In genomic region chr11:28114731-28115130, GRCh38 we compare ENCODE assay signal across 16 cellular contexts. TPM values are rescaled to one million over a fixed set of nuclear protein-coding genes. Genes with fewer than 3 reads are reported as not detected.
DNase-seq lines count a peak whose midpoint lies in the region; ATAC-seq lines count a peak whose summit lies in the region.
"Had no signal": no experiment of that assay in that cellular context is flagged by ENCODE, and none has a peak within 500 bp of the region (broad histone marks: within the 10 kb centered on the region; RNA-seq: fewer than 3 reads in every experiment).

No MANE protein-coding gene starts in this region.

- H3K27ac Mint-ChIP-seq in T-helper 17 cell, result peak overlapping the region; percentile 14
- H3K27ac Mint-ChIP-seq: CD4-positive, alpha-beta memory T cell had no signal

- H3K36me3 Mint-ChIP-seq in T-helper 17 cell (ENCODE audit: low read depth), result peaks cover 4% of the 10 kb centered on the region

- DNase-seq in T-helper 17 cell (no peak), dedifferentiated amniotic fluid mesenchymal stem cell (ENCODE audit: extremely low spot score) (peak; percentile 65), iris pigment epithelial cell (ENCODE audit: low read depth) (peak; percentile 40), NCI-H526 treated with DMSO at 0.1 percent for 48 hours (lab: John Stamatoyannopoulos, UW) (no peak), cortex of kidney (lab: John Stamatoyannopoulos, UW) (no peak), NCI-H2171 (lab: John Stamatoyannopoulos, UW) (no peak)
- DNase-seq in activated CD8-positive, alpha-beta memory T cell treated with anti-CD3 and anti-CD28 coated beads, Interleukin-2, amount 50 U/mL, for 4 hours, result no peak
- DNase-seq: C1 segment of cervical spinal cord; Calu3; CD4-positive, alpha-beta memory T cell; COR-L47; DMS53; DMS79 treated with DMSO at 0.1 percent for 48 hours; GM23248; H7; HCEC 1CT had no signal

- H3K4me1 Mint-ChIP-seq in T-helper 17 cell, result peaks cover 22% of the 10 kb centered on the region

- no peak for ATAC-seq in T-helper 17 cell

- no peaks in the 10 kb centered on the region for H3K9me3 ChIP-seq in T-helper 17 cell (ENCODE audit: control insufficient read depth, low read length, poor library complexity, severe bottlenecking)

- H3K27me3 Mint-ChIP-seq in T-helper 17 cell, result no peaks in the 10 kb centered on the region
- H3K27me3 Mint-ChIP-seq: CD4-positive, alpha-beta memory T cell had no signal

- no peak overlapping the region for H3K4me3 Mint-ChIP-seq in T-helper 17 cell
- H3K4me3 Mint-ChIP-seq: CD4-positive, alpha-beta memory T cell had no signal

RNA-seq across cellular contexts. Expression of gene METTL15, which starts 6.5 kb away (rescaled TPM):
- total RNA-seq in T-helper 17 cell, result 1 to 10 TPM; 9.4 to 9.5 TPM

RNA-seq across cellular contexts. Expression of gene KIF18A, which starts 6.8 kb away (rescaled TPM):
- total RNA-seq in T-helper 17 cell, result 1 to 10 TPM; 5.3 to 8.9 TPM

Comparison
In these comparisons a context has a peak if more than half of its experiments do, and no peak if none do; other contexts are left out.
1. DNase-seq: peak in dedifferentiated amniotic fluid mesenchymal stem cell (single experiment) and iris pigment epithelial cell (single experiment); none in T-helper 17 cell (0 of 3), activated CD8-positive, alpha-beta memory T cell treated with anti-CD3 and anti-CD28 coated beads, Interleukin-2, amount 50 U/mL, for 4 hours (single experiment), NCI-H526 treated with DMSO at 0.1 percent for 48 hours (single experiment), cortex of kidney (single experiment) and NCI-H2171 (single experiment).